In genomic region chr2:239835056-239835455, GRCh38 we compare ENCODE assay signal across 28 cellular contexts.
"Had no signal": no experiment of that assay in that cellular context is flagged by ENCODE, and none has a peak within 500 bp of the region (broad histone marks: within the 10 kb centered on the region; RNA-seq: fewer than 3 reads in every experiment).

No MANE protein-coding gene starts in this region.

- H3K36me3 ChIP-seq: MG63, SJCRH30 had no signal

- H3K27ac ChIP-seq: RWPE1, SJCRH30 had no signal

- H3K27me3 ChIP-seq: MG63 had no signal

- DNase-seq: activated CD4-positive, alpha-beta T cell treated with anti-CD3 and anti-CD28 coated beads, Interleukin-2, amount 50 U/mL, for 1 hour; activated CD8-positive, alpha-beta memory T cell treated with anti-CD3 and anti-CD28 coated beads for 24 hours; activated naive CD4-positive, alpha-beta T cell; activated T-cell treated with anti-CD3 and anti-CD28 coated beads, Interleukin-2, amount 50 U/mL, for 72 hours; amniotic stem cell; MG63; MV-4-11; NCI-H1092 treated with DMSO at 0.1 percent for 48 hours; NCI-H1417 treated with DMSO at 0.1 percent for 48 hours; NCI-H1694; NCI-H2029; NCI-H2107; NCI-H2171 treated with DMSO at 0.1 percent for 48 hours; NCI-H226; NCI-H510A; NCI-H69; NK-92 treated with Interleukin-12 subunit alpha and Interleukin-12 subunit beta, amount 100 ng/mL, for 24 hours; OCI-M1; Right ventricle myocardium superior; SJCRH30; T-helper 17 cell; T-helper 9 cell had no signal

- H3K4me1 Mint-ChIP-seq: activated naive CD4-positive, alpha-beta T cell treated with anti-CD3 and anti-CD28 coated beads, Interleukin-2, amount 50 U/mL, for 24 hours; T-helper 17 cell had no signal

- H3K4me3 Mint-ChIP-seq: activated naive CD4-positive, alpha-beta T cell treated with anti-CD3 and anti-CD28 coated beads, Interleukin-2, amount 50 U/mL, for 24 hours; activated T-cell treated with anti-CD3 and anti-CD28 coated beads, Interleukin-2, amount 50 U/mL, for 72 hours; brain; T-helper 17 cell; WTC11 had no signal

- H3K9me3 Mint-ChIP-seq: activated naive CD4-positive, alpha-beta T cell treated with anti-CD3 and anti-CD28 coated beads, Interleukin-2, amount 50 U/mL, for 24 hours; activated T-cell treated with anti-CD3 and anti-CD28 coated beads, Interleukin-2, amount 50 U/mL, for 72 hours had no signal

- ATAC-seq: activated T-cell treated with anti-CD3 and anti-CD28 coated beads, Interleukin-2, amount 50 U/mL, for 72 hours; Panc1; T-helper 17 cell; WTC11 had no signal

- H3K9me3 ChIP-seq: MG63 had no signal

- H3K36me3 Mint-ChIP-seq: activated naive CD4-positive, alpha-beta T cell treated with anti-CD3 and anti-CD28 coated beads, Interleukin-2, amount 50 U/mL, for 24 hours; WTC11 had no signal

- H3K27ac Mint-ChIP-seq: activated naive CD4-positive, alpha-beta T cell treated with anti-CD3 and anti-CD28 coated beads, Interleukin-2, amount 50 U/mL, for 24 hours; activated T-cell treated with anti-CD3 and anti-CD28 coated beads, Interleukin-2, amount 50 U/mL, for 72 hours; activated T-helper 2 cell treated with anti-CD3 and anti-CD28 coated beads, Interferon-gamma antibody, Interleukin-2, Interleukin-4, amounts not matched to agents 10 μg/mL and 5 μg/mL and 100 μg/mL, durations not matched to agents 14 hours and 24 hours and 36 hours; brain; T-helper 17 cell; WTC11 had no signal

- H3K27me3 Mint-ChIP-seq: brain, T-helper 17 cell had no signal

- H3K4me3 ChIP-seq: MG63, SJCRH30 had no signal
